Comparison of ENCODE assay signal across 8 cellular contexts in the genomic region with DNA sequence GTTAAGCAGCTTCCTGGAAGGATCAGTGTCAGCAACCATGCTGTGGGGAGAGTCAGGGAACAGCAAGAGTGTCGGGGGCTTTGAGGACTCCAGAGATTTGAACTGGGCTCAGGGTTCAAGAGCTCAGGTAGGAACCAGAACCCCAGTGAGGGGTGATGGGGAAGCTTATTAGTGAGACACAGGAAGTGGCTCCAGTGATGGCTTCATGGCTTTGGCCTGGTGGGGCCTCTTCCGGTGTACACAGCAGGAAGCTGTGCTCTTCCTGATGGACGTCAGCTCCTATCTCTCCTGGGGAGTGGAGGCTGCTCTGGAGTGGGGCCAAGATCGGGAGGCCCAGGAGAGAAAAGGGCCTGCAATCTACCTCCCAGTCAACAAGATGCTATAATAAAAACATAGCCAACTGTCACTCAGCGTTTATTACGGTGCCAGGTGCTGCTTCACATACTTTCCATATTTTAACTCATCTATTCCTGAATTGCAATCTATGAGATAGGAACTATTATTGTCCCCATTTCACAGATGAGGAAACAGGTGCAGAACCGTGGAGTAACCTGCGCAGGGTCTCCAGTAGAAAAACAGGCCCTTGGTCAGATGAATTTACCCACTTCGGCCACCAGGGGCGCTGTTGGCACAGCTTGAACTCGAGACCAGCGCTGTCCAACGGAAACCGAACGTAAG.
A peak's percentile ranks its signal among the peaks of the same experiment; 100 is the strongest.
DNase-seq lines count a peak whose midpoint lies in the region; ATAC-seq and TF ChIP-seq lines count a peak whose summit lies in the region.

No MANE protein-coding gene starts in this region.

- intact Hi-C loops in posterior cingulate gyrus (cut with DNase I), result loop anchor here (5.0 to 10.0 kb wide), 2 partner anchors 162 to 964 kb away; partner anchors contain the start of gene MEG3

- peak; percentile 92 for TF ChIP-seq CTCF in RWPE1 (conservative IDR thresholded peaks at IDR 0.05; ENCODE audit: low read depth)

- DNase-seq in COLO668 (lab: John Stamatoyannopoulos, UW; ENCODE audit: unreplicated experiment) (peak; percentile 76), HEK293T (ENCODE audit: extremely low spot score) (peak; percentile 85), RWPE1 (ENCODE audit: low spot score) (peak; percentile 67), glomerular endothelial cell (ENCODE audit: extremely low read depth, low read depth, low spot score) (peak; percentile 52), posterior cingulate gyrus (peak; percentile 50 to 94 (median 72)), OCI-M2 (lab: John Stamatoyannopoulos, UW; ENCODE audit: unreplicated experiment) (no peak)
- peak in 3 of 4 experiments; percentile 20 to 41 (median 35) for DNase-seq in activated naive CD4-positive, alpha-beta T cell (lab: John Stamatoyannopoulos, UW)

- CTCF ChIA-PET in HEK293T (lab: Yijun Ruan, JAX) (interaction anchor here (0.5 to 1.6 kb wide), 12 partner anchors 9 to 614 kb away, joined by 3 to 10 read pairs (median 3); no protein-coding TSS in a partner anchor), RWPE1 (lab: Yijun Ruan, JAX) (interaction anchor here (0.6 to 1.4 kb wide), 11 partner anchors 10 to 572 kb away, joined by 3 to 5 read pairs (median 4); no protein-coding TSS in a partner anchor)

- H3K27ac ChIP-seq in RWPE1, result no peak overlapping the region

- ATAC-seq in HG02763 (IDR thresholded peaks at IDR 0.05; ENCODE audit: unreplicated experiment), result no peak

- POLR2A ChIA-PET in HEK293T (lab: Yijun Ruan, JAX), result no interaction called here
- POLR2A ChIA-PET in RWPE1 (lab: Yijun Ruan, JAX; ENCODE audit: low non-redundant PET), result no interaction called here

TF ChIP-seq in HEK293T, 16 proteins besides CTCF, POLR2A, EP300 and RAD21:
- no peak for TF ChIP-seq TARDBP (IDR thresholded peaks at IDR 0.05)
- TF ChIP-seq ELF4 (IDR thresholded peaks at IDR 0.05), result no peak
- TF ChIP-seq LEF1 (IDR thresholded peaks at IDR 0.05; ENCODE audit: borderline replicate concordance), result no peak
- TF ChIP-seq ZNF384 (IDR thresholded peaks at IDR 0.05), result no peak
